Comparison of ENCODE assay signal across 8 cellular contexts in the genomic region with DNA sequence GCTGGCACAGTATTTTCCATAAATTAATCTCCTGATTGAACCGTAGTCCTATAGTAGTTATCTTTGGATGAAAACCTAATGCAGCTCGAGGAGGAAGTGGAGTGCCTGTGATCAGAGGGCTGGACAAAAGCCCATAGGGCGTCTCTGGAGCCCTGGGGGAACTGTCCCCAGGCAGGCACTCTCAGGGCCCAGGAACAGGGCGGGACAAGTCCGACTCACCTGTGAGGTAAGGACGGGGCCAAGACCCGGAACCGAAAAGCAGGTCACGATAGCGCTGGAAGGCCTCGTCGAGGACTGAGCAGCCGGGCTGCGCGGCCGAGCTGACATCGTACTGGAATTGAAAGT. TPM values are rescaled to one million over a fixed set of nuclear protein-coding genes. Genes with fewer than 3 reads are reported as not detected.
DNase-seq lines count a peak whose midpoint lies in the region; ATAC-seq and TF ChIP-seq lines count a peak whose summit lies in the region.

No MANE protein-coding gene starts in this region.

- peaks cover 40% of the 10 kb centered on the region for H3K4me1 Mint-ChIP-seq in activated T-cell treated with anti-CD3 and anti-CD28 coated beads, Interleukin-2, amount 50 U/mL, for 72 hours (ENCODE audit: low read depth)

- POLR2A ChIA-PET in BJ (lab: Charles Lee): no interaction called here

- H3K9me3 ChIP-seq in right atrium auricular region: no peaks in the 10 kb centered on the region

- no peak for DNase-seq in BJ (ENCODE audit: low read depth)
- no peak for DNase-seq in activated T-cell treated with anti-CD3 and anti-CD28 coated beads, Interleukin-2, amount 50 U/mL, for 72 hours
- no peak for DNase-seq in right atrium auricular region (ENCODE audit: low spot score)
- no peak for DNase-seq in sciatic nerve (ENCODE audit: low spot score)
- no peak for DNase-seq in GM13977 (ENCODE audit: low spot score)
- no peak for DNase-seq in activated CD8-positive, alpha-beta memory T cell treated with anti-CD3 and anti-CD28 coated beads, Interleukin-2, amount 50 U/mL, for 48 hours

- ATAC-seq in GM19372 (IDR thresholded peaks at IDR 0.05; ENCODE audit: low read depth, unreplicated experiment): peak; percentile 46
- peak; percentile 51 for ATAC-seq in HG03354 (IDR thresholded peaks at IDR 0.05; ENCODE audit: poor library complexity, severe bottlenecking, unreplicated experiment)
- ATAC-seq in activated T-cell treated with anti-CD3 and anti-CD28 coated beads, Interleukin-2, amount 50 U/mL, for 72 hours (replicated peaks in 1 of 2): peak; percentile 50 to 56
- peak; percentile 66 for ATAC-seq in sciatic nerve

- H3K27me3 ChIP-seq in BJ (ENCODE audit: control insufficient read depth, insufficient read depth, low read length): no peaks in the 10 kb centered on the region; the same call in 1 of the 2 replicates
- H3K27me3 ChIP-seq in right atrium auricular region: no peaks in the 10 kb centered on the region

- H3K9me3 Mint-ChIP-seq in activated T-cell treated with anti-CD3 and anti-CD28 coated beads, Interleukin-2, amount 50 U/mL, for 72 hours: no peaks in the 10 kb centered on the region

- no peaks in the 10 kb centered on the region for H3K27me3 Mint-ChIP-seq in activated T-cell treated with anti-CD3 and anti-CD28 coated beads, Interleukin-2, amount 50 U/mL, for 72 hours (ENCODE audit: low read depth)

- no peaks in the 10 kb centered on the region for H3K36me3 ChIP-seq in BJ (ENCODE audit: control insufficient read depth, insufficient read depth, low read length)
- no peaks in the 10 kb centered on the region for H3K36me3 ChIP-seq in right atrium auricular region

- H3K4me1 ChIP-seq in right atrium auricular region: peaks cover 0 to 27% of the 10 kb centered on the region in 2 donors

- H3K36me3 Mint-ChIP-seq in activated T-cell treated with anti-CD3 and anti-CD28 coated beads, Interleukin-2, amount 50 U/mL, for 72 hours (ENCODE audit: insufficient read depth in 2 of 2): no peaks in the 10 kb centered on the region

- H3K4me3 Mint-ChIP-seq in activated T-cell treated with anti-CD3 and anti-CD28 coated beads, Interleukin-2, amount 50 U/mL, for 72 hours: peak overlapping the region; percentile 96

- CTCF ChIA-PET in BJ (lab: Yijun Ruan, JAX): interaction anchor here (0.6 to 1.2 kb wide), 3 partner anchors 20 to 409 kb away, joined by 3 read pairs; no protein-coding TSS in a partner anchor

- TF ChIP-seq CTCF in BJ (IDR thresholded peaks at IDR 0.05; ENCODE audit: insufficient read depth, low read depth, low read length) (no peak), right atrium auricular region (IDR thresholded peaks at IDR 0.05) (no peak), GM13977 (IDR thresholded peaks at IDR 0.05; ENCODE audit: extremely low read depth, insufficient read depth, missing control alignments) (no peak)

- intact Hi-C loops in sciatic nerve (cut with DNase I): no loop called here

- H3K27ac Mint-ChIP-seq in activated T-cell treated with anti-CD3 and anti-CD28 coated beads, Interleukin-2, amount 50 U/mL, for 72 hours: peak overlapping the region; percentile 98

- in situ Hi-C loops in GM13977 (cut with MboI; ENCODE audit: low pct_unique_long_range_greater_than_20kb, low sequenced_read_pairs, unreplicated experiment): no loop called here

- H3K27ac ChIP-seq in right atrium auricular region: peak overlapping the region; percentile 90 to 91

- H3K4me3 ChIP-seq in BJ (ENCODE audit: low read depth, low read length): peak overlapping the region; percentile 80
- H3K4me3 ChIP-seq in right atrium auricular region: peak overlapping the region; percentile 74 to 89

RNA-seq across cellular contexts. Expression of gene HEXA, which starts 0.3 kb away (rescaled TPM):
- 221 and 272 TPM in 2 replicates for polyA plus RNA-seq in BJ (2011; rRNA removed)
- polyA minus RNA-seq in BJ (2011; rRNA and poly(A)+ RNA removed): 26.3 and 36.5 TPM in 2 replicates
- total RNA-seq in activated T-cell treated with anti-CD3 and anti-CD28 coated beads, Interleukin-2, amount 50 U/mL, for 72 hours: 10 to 100 TPM; 77.5 to 87.6 TPM
- total RNA-seq in right atrium auricular region: 10 to 100 TPM; 50.4 to 64.3 TPM
- total RNA-seq in sciatic nerve: 102 TPM

RNA-seq across cellular contexts. Expression of gene TMEM202, which starts 22.6 kb away (rescaled TPM):
- not detected in 2 replicates for polyA plus RNA-seq in BJ (2011; rRNA removed)
- polyA minus RNA-seq in BJ (2011; rRNA and poly(A)+ RNA removed): not detected in 2 replicates
- not detected for total RNA-seq in activated T-cell treated with anti-CD3 and anti-CD28 coated beads, Interleukin-2, amount 50 U/mL, for 72 hours
- total RNA-seq in right atrium auricular region (not detected), sciatic nerve (not detected)

RNA-seq across cellular contexts. Expression of gene CELF6, which starts 55.5 kb away (rescaled TPM):
- 0.12 and 0.16 TPM in 2 replicates for polyA plus RNA-seq in BJ (2011; rRNA removed)
- not detected in 2 replicates for polyA minus RNA-seq in BJ (2011; rRNA and poly(A)+ RNA removed)
- total RNA-seq in activated T-cell treated with anti-CD3 and anti-CD28 coated beads, Interleukin-2, amount 50 U/mL, for 72 hours: under 1 TPM; 0.58 to 0.65 TPM
- total RNA-seq in right atrium auricular region (under 1 TPM; 0.28 to 0.74 TPM), sciatic nerve (3.3 TPM)
